Comparison of ENCODE assay signal across 20 cellular contexts in the genomic region with DNA sequence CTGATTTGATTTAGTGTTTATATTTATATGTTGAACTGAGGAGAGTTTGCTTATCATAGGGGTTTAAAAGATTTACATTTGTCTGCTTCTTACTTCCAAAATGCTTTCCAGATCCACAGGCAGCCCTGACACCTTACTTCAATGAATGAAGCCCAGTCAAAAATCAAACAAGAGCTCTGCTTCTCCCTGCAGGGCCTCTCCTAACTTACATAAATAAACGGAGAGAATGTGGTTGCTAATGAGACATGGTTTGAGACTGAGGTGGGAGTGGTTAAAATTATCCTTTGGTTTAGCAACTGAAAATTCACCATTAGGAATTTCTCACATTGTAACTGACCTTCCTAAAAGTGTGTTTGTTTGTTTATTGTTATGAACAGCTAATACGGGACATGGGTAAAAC.
"Had no signal": no experiment of that assay in that cellular context is flagged by ENCODE, and none has a peak within 500 bp of the region (broad histone marks: within the 10 kb centered on the region; RNA-seq: fewer than 3 reads in every experiment).

No MANE protein-coding gene starts in this region.

- H3K4me3 Mint-ChIP-seq: activated CD4-positive, alpha-beta T cell treated with anti-CD3 and anti-CD28 coated beads, Interleukin-2, amount 10 ng/mL, durations not matched to agents 7 days and 5 days; activated T-cell treated with anti-CD3 and anti-CD28 coated beads, Interleukin-2, amount 50 U/mL, for 4 hours; naive thymus-derived CD8-positive, alpha-beta T cell; stimulated activated naive CD8-positive, alpha-beta T cell treated with anti-CD3 and anti-CD28 coated beads, Interleukin-15, amount 100 ng/mL, for 72 hours had no signal

- H3K27me3 ChIP-seq: ascending aorta, esophagus muscularis mucosa, pancreas, right lobe of liver, vagina had no signal

- H3K27ac Mint-ChIP-seq: activated CD4-positive, alpha-beta T cell treated with anti-CD3 and anti-CD28 coated beads, Interleukin-2, amount 10 ng/mL, durations not matched to agents 7 days and 5 days; naive thymus-derived CD8-positive, alpha-beta T cell; stimulated activated naive CD8-positive, alpha-beta T cell treated with anti-CD3 and anti-CD28 coated beads, Interleukin-15, amount 100 ng/mL, for 72 hours had no signal

- H3K36me3 Mint-ChIP-seq: naive thymus-derived CD8-positive, alpha-beta T cell had no signal

- H3K36me3 ChIP-seq: ascending aorta, esophagus muscularis mucosa, pancreas, right lobe of liver, vagina had no signal

- H3K27me3 Mint-ChIP-seq: activated CD4-positive, alpha-beta T cell treated with anti-CD3 and anti-CD28 coated beads, Interleukin-2, amount 10 ng/mL, durations not matched to agents 7 days and 5 days; stimulated activated naive CD8-positive, alpha-beta T cell treated with anti-CD3 and anti-CD28 coated beads, Interleukin-15, amount 100 ng/mL, for 72 hours had no signal

- H3K4me1 Mint-ChIP-seq: activated CD4-positive, alpha-beta T cell treated with anti-CD3 and anti-CD28 coated beads, Interleukin-2, amount 10 ng/mL, durations not matched to agents 7 days and 5 days; naive thymus-derived CD8-positive, alpha-beta T cell; stimulated activated naive CD8-positive, alpha-beta T cell treated with anti-CD3 and anti-CD28 coated beads, Interleukin-15, amount 100 ng/mL, for 72 hours had no signal

- H3K9me3 Mint-ChIP-seq: stimulated activated naive CD8-positive, alpha-beta T cell treated with anti-CD3 and anti-CD28 coated beads, Interleukin-15, amount 100 ng/mL, for 72 hours had no signal

- H3K4me1 ChIP-seq: ascending aorta, pancreas, right lobe of liver, vagina had no signal

- H3K4me3 ChIP-seq: ascending aorta, esophagus muscularis mucosa, pancreas, right lobe of liver, vagina had no signal

- H3K27ac ChIP-seq: ascending aorta, esophagus muscularis mucosa, pancreas, right lobe of liver, vagina had no signal

- DNase-seq: activated CD4-positive, alpha-beta T cell treated with anti-CD3 and anti-CD28 coated beads, Interleukin-2, amount 10 ng/mL, durations not matched to agents 7 days and 5 days; activated CD8-positive, alpha-beta memory T cell treated with anti-CD3 and anti-CD28 coated beads, Interleukin-2, amount 50 U/mL, for 4 hours; activated effector memory CD4-positive, alpha-beta T cell treated with Interleukin-2 at 50 U/mL for 16 hours; activated naive CD4-positive, alpha-beta T cell treated with anti-CD3 and anti-CD28 coated beads, Interleukin-2, amount 50 U/mL, for 16 hours; activated T-cell treated with anti-CD3 and anti-CD28 coated beads, Interleukin-2, amount 50 U/mL, for 4 hours; cerebellar nuclear complex; effector CD4-positive, alpha-beta T cell; left cardiac atrium; mesenchymal stem cell; naive thymus-derived CD8-positive, alpha-beta T cell; pancreas; right lobe of liver; small intestine; stimulated activated CD4-positive, alpha-beta T cell treated with anti-CD3 and anti-CD28 coated beads, Interleukin-4, amount 100 ng/mL, for 1 hour; stimulated activated naive CD8-positive, alpha-beta T cell treated with anti-CD3 and anti-CD28 coated beads, Interleukin-15, amount 100 ng/mL, for 72 hours; trophoblast cell had no signal

- ATAC-seq: activated CD4-positive, CD25-positive, alpha-beta regulatory T cell treated with anti-CD3 and anti-CD28 coated beads, Interleukin-2, amount 50 U/mL, for 24 hours; activated T-cell treated with anti-CD3 and anti-CD28 coated beads, Interleukin-2, amount 50 U/mL, for 4 hours; left cardiac atrium; naive thymus-derived CD8-positive, alpha-beta T cell; pancreas; right lobe of liver; stimulated activated naive CD8-positive, alpha-beta T cell treated with anti-CD3 and anti-CD28 coated beads, Interleukin-15, amount 100 ng/mL, for 72 hours had no signal
